Comparison of ENCODE assay signal across 25 cellular contexts in the genomic region with DNA sequence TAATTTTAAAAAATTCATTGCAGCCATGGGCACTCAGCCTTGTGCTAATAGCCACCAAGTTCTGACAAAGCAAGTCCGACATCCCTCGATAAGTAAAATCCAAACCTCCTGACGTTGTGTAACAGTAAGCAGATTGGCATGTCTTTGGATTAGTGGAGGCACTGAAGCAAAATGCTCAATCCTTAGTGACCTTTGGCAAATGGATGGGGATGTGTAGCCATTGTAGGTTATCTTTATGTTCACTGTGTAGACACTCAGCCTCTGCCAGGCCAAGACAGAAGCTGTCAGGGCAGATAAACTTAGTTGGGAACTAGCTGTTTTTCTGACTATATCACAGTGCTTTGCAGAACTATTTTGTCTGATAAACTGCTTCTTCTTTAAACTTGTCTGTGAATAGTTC.
"Had no signal": no experiment of that assay in that cellular context is flagged by ENCODE, and none has a peak within 500 bp of the region (broad histone marks: within the 10 kb centered on the region; RNA-seq: fewer than 3 reads in every experiment).

No MANE protein-coding gene starts in this region.

- H3K36me3 Mint-ChIP-seq: naive thymus-derived CD4-positive, alpha-beta T cell; neural progenitor cell; stimulated activated naive B cell treated with anti-CD40 and anti-IgM and Interleukin-4, amounts not matched to agents 10 μg/mL and 1 μg/mL and 100 μg/mL, for 72 hours had no signal

- H3K27me3 ChIP-seq: colonic mucosa, esophagus muscularis mucosa, gastroesophageal sphincter, heart left ventricle, neural progenitor cell, ovary, upper lobe of left lung had no signal

- H3K9ac ChIP-seq: neural progenitor cell had no signal

- H3K4me1 ChIP-seq: colonic mucosa had no signal

- H3K4me2 ChIP-seq: neural progenitor cell had no signal

- H3K27ac ChIP-seq: colonic mucosa, dorsolateral prefrontal cortex, heart left ventricle, neural progenitor cell, psoas muscle, SK-N-MC, upper lobe of left lung had no signal

- H3K9me3 Mint-ChIP-seq: activated T-helper 1 cell treated with anti-CD3 and anti-CD28 coated beads, Interleukin-12 subunit alpha, Interleukin-12 subunit beta, Interleukin-2, Interleukin-4 antibody, amounts not matched to agents 30 ng/mL and 10 ng/mL and 1 ng/mL, durations not matched to agents 14 hours and 24 hours and 36 hours; neural progenitor cell had no signal

- H3K4me3 Mint-ChIP-seq: activated CD8-positive, alpha-beta T cell treated with anti-CD3 and anti-CD28 coated beads, Interleukin-2, amount 10 ng/mL, durations not matched to agents 7 days and 5 days; activated T-helper 1 cell treated with anti-CD3 and anti-CD28 coated beads, Interleukin-12 subunit alpha, Interleukin-12 subunit beta, Interleukin-2, Interleukin-4 antibody, amounts not matched to agents 30 ng/mL and 10 ng/mL and 1 ng/mL, durations not matched to agents 14 hours and 24 hours and 36 hours; effector memory CD8-positive, alpha-beta T cell; naive thymus-derived CD4-positive, alpha-beta T cell; neural progenitor cell; stimulated activated naive B cell treated with anti-CD40 and anti-IgM and Interleukin-4, amounts not matched to agents 10 μg/mL and 1 μg/mL and 100 μg/mL, for 72 hours; T-helper 17 cell had no signal

- H2AFZ ChIP-seq: neural progenitor cell had no signal

- H3K9me3 ChIP-seq: colonic mucosa, esophagus muscularis mucosa, gastroesophageal sphincter, heart left ventricle, ovary, psoas muscle, upper lobe of left lung had no signal

- ATAC-seq: activated CD8-positive, alpha-beta T cell treated with anti-CD3 and anti-CD28 coated beads, Interleukin-2, amount 10 ng/mL, durations not matched to agents 7 days and 5 days; effector memory CD8-positive, alpha-beta T cell; gastroesophageal sphincter; heart left ventricle; naive thymus-derived CD4-positive, alpha-beta T cell; psoas muscle; sciatic nerve; stimulated activated naive B cell treated with anti-CD40 and anti-IgM and Interleukin-4, amounts not matched to agents 10 μg/mL and 1 μg/mL and 100 μg/mL, for 72 hours; T-helper 17 cell had no signal

- H3K36me3 ChIP-seq: colonic mucosa, esophagus muscularis mucosa, gastroesophageal sphincter, heart left ventricle, neural progenitor cell, ovary, upper lobe of left lung had no signal

- DNase-seq: activated CD4-positive, alpha-beta T cell treated with anti-CD3 and anti-CD28 coated beads, Interleukin-2, amount 50 U/mL, for 1 hour; activated CD4-positive, CD25-positive, alpha-beta regulatory T cell treated with anti-CD3 and anti-CD28 coated beads, Interleukin-2, amount 50 U/mL, for 72 hours; activated CD8-positive, alpha-beta T cell treated with anti-CD3 and anti-CD28 coated beads, Interleukin-2, amount 10 ng/mL, durations not matched to agents 7 days and 5 days; activated gamma-delta T cell; activated naive CD4-positive, alpha-beta T cell treated with anti-CD3 and anti-CD28 coated beads, Interleukin-2, amount 50 U/mL, for 16 hours; colonic mucosa; dorsolateral prefrontal cortex; effector memory CD8-positive, alpha-beta T cell; heart left ventricle; islet precursor cell; naive thymus-derived CD4-positive, alpha-beta T cell; ovary; psoas muscle; stimulated activated CD4-positive, alpha-beta T cell treated with anti-CD3 and anti-CD28 coated beads, Interleukin-2, amount 100 ng/mL, for 48 hours; stimulated activated CD8-positive, alpha-beta memory T cell treated with anti-CD3 and anti-CD28 coated beads, Interleukin-4, amount 100 ng/mL, for 48 hours; stimulated activated naive B cell treated with anti-CD40 and anti-IgM and Interleukin-4, amounts not matched to agents 10 μg/mL and 1 μg/mL and 100 μg/mL, for 72 hours; T-helper 17 cell; upper lobe of left lung had no signal

- H3K27ac Mint-ChIP-seq: activated CD8-positive, alpha-beta T cell treated with anti-CD3 and anti-CD28 coated beads, Interleukin-2, amount 10 ng/mL, durations not matched to agents 7 days and 5 days; activated T-helper 1 cell treated with anti-CD3 and anti-CD28 coated beads, Interleukin-12 subunit alpha, Interleukin-12 subunit beta, Interleukin-2, Interleukin-4 antibody, amounts not matched to agents 30 ng/mL and 10 ng/mL and 1 ng/mL, durations not matched to agents 14 hours and 24 hours and 36 hours; effector memory CD8-positive, alpha-beta T cell; naive thymus-derived CD4-positive, alpha-beta T cell; neural progenitor cell; stimulated activated naive B cell treated with anti-CD40 and anti-IgM and Interleukin-4, amounts not matched to agents 10 μg/mL and 1 μg/mL and 100 μg/mL, for 72 hours; T-helper 17 cell had no signal

- H3K4me1 Mint-ChIP-seq: stimulated activated naive B cell treated with anti-CD40 and anti-IgM and Interleukin-4, amounts not matched to agents 10 μg/mL and 1 μg/mL and 100 μg/mL, for 72 hours; T-helper 17 cell had no signal

- H3K4me3 ChIP-seq: colonic mucosa, dorsolateral prefrontal cortex, esophagus muscularis mucosa, gastroesophageal sphincter, heart left ventricle, lung, neural progenitor cell, ovary, psoas muscle, SK-N-MC, upper lobe of left lung had no signal
